ENCODE assay signal across 28 cellular contexts in genomic region chr10:52390388-52390787, GRCh38.
"Had no signal": no experiment of that assay in that cellular context is flagged by ENCODE, and none has a peak within 500 bp of the region (broad histone marks: within the 10 kb centered on the region; RNA-seq: fewer than 3 reads in every experiment).

No MANE protein-coding gene starts in this region.

- H3K4me1 Mint-ChIP-seq: natural killer cell; stimulated activated effector memory CD8-positive, alpha-beta T cell treated with anti-CD3 and anti-CD28 coated beads, Interleukin-12 subunit alpha, Interleukin-12 subunit beta, amount 100 ng/mL, for 72 hours; stimulated activated naive CD8-positive, alpha-beta T cell treated with anti-CD3 and anti-CD28 coated beads, Interleukin-15, amount 100 ng/mL, for 72 hours had no signal

- H3K27ac Mint-ChIP-seq: activated naive CD4-positive, alpha-beta T cell treated with anti-CD3 and anti-CD28 coated beads, Interleukin-2, amount 50 U/mL, for 72 hours; dendritic cell treated with granulocyte-macrophage colony-stimulating factor and Interleukin-4, amounts not matched to agents 40 ng/mL and 50 ng/mL, for 4 days; natural killer cell; stimulated activated effector memory CD8-positive, alpha-beta T cell treated with anti-CD3 and anti-CD28 coated beads, Interleukin-12 subunit alpha, Interleukin-12 subunit beta, amount 100 ng/mL, for 72 hours; stimulated activated naive CD8-positive, alpha-beta T cell treated with anti-CD3 and anti-CD28 coated beads, Interleukin-15, amount 100 ng/mL, for 72 hours had no signal

- H3K4me2 ChIP-seq: SK-N-SH had no signal

- ATAC-seq: activated naive CD4-positive, alpha-beta T cell treated with anti-CD3 and anti-CD28 coated beads, Interleukin-2, amount 50 U/mL, for 72 hours; gastrocnemius medialis; left colon; lower lobe of right lung; natural killer cell; right lobe of liver; stimulated activated effector memory CD8-positive, alpha-beta T cell treated with anti-CD3 and anti-CD28 coated beads, Interleukin-12 subunit alpha, Interleukin-12 subunit beta, amount 100 ng/mL, for 72 hours; stimulated activated naive CD8-positive, alpha-beta T cell treated with anti-CD3 and anti-CD28 coated beads, Interleukin-15, amount 100 ng/mL, for 72 hours had no signal

- H3K9me3 Mint-ChIP-seq: dendritic cell treated with granulocyte-macrophage colony-stimulating factor and Interleukin-4, amounts not matched to agents 40 ng/mL and 50 ng/mL, for 4 days had no signal

- H3K36me3 Mint-ChIP-seq: activated naive CD4-positive, alpha-beta T cell treated with anti-CD3 and anti-CD28 coated beads, Interleukin-2, amount 50 U/mL, for 72 hours; natural killer cell; stimulated activated effector memory CD8-positive, alpha-beta T cell treated with anti-CD3 and anti-CD28 coated beads, Interleukin-12 subunit alpha, Interleukin-12 subunit beta, amount 100 ng/mL, for 72 hours had no signal

- H3K9me3 ChIP-seq: adrenal gland, ascending aorta, gastrocnemius medialis, lower lobe of right lung, ovary, right lobe of liver, SK-N-SH, suprapubic skin, uterus had no signal

- DNase-seq: activated CD4-positive, CD25-positive, alpha-beta regulatory T cell treated with anti-CD3 and anti-CD28 coated beads, Interleukin-2, amount 50 U/mL, for 72 hours; activated gamma-delta T cell treated with Interleukin-2 at 50 U/mL for 16 hours; activated T-cell treated with anti-CD3 and anti-CD28 coated beads, Interleukin-2, amount 50 U/mL, for 1 hour; adrenal gland; effector CD4-positive, alpha-beta T cell; gastrocnemius medialis; head of caudate nucleus; islet precursor cell; left colon; lower lobe of right lung; natural killer cell; ovary; right lobe of liver; SK-N-SH; small intestine; stimulated activated CD4-positive, alpha-beta T cell treated with anti-CD3 and anti-CD28 coated beads, Interleukin-2, amount 100 ng/mL, for 24 hours; stimulated activated naive CD8-positive, alpha-beta T cell treated with anti-CD3 and anti-CD28 coated beads, Interleukin-15, amount 100 ng/mL, for 72 hours; T-helper 2 cell; trophoblast cell; uterus; WERI-Rb-1 had no signal

- H3K4me1 ChIP-seq: adrenal gland, ascending aorta, lower lobe of right lung, right lobe of liver, suprapubic skin, uterus had no signal

- H3K4me3 ChIP-seq: adrenal gland, ascending aorta, cardiac muscle cell, gastrocnemius medialis, lower lobe of right lung, ovary, right lobe of liver, suprapubic skin, uterus had no signal

- H3K27me3 ChIP-seq: adrenal gland, ascending aorta, cardiac muscle cell, gastrocnemius medialis, ovary, right lobe of liver, suprapubic skin, uterus had no signal

- H3K27me3 Mint-ChIP-seq: dendritic cell treated with granulocyte-macrophage colony-stimulating factor and Interleukin-4, amounts not matched to agents 40 ng/mL and 50 ng/mL, for 4 days; stimulated activated naive CD8-positive, alpha-beta T cell treated with anti-CD3 and anti-CD28 coated beads, Interleukin-15, amount 100 ng/mL, for 72 hours had no signal

- FAIRE-seq: endometrium, small intestine had no signal

- H3K36me3 ChIP-seq: adrenal gland, ascending aorta, cardiac muscle cell, gastrocnemius medialis, lower lobe of right lung, ovary, right lobe of liver, suprapubic skin, uterus, WERI-Rb-1 had no signal

- H3K9ac ChIP-seq: SK-N-SH had no signal

- H3K27ac ChIP-seq: adrenal gland, ascending aorta, cardiac muscle cell, gastrocnemius medialis, lower lobe of right lung, ovary, right lobe of liver, suprapubic skin, uterus, WERI-Rb-1 had no signal

- H3K4me3 Mint-ChIP-seq: dendritic cell treated with granulocyte-macrophage colony-stimulating factor and Interleukin-4, amounts not matched to agents 40 ng/mL and 50 ng/mL, for 4 days; natural killer cell; stimulated activated effector memory CD8-positive, alpha-beta T cell treated with anti-CD3 and anti-CD28 coated beads, Interleukin-12 subunit alpha, Interleukin-12 subunit beta, amount 100 ng/mL, for 72 hours; stimulated activated naive CD8-positive, alpha-beta T cell treated with anti-CD3 and anti-CD28 coated beads, Interleukin-15, amount 100 ng/mL, for 72 hours had no signal
